Comparison of ENCODE assay signal across 8 cellular contexts in the genomic region with DNA sequence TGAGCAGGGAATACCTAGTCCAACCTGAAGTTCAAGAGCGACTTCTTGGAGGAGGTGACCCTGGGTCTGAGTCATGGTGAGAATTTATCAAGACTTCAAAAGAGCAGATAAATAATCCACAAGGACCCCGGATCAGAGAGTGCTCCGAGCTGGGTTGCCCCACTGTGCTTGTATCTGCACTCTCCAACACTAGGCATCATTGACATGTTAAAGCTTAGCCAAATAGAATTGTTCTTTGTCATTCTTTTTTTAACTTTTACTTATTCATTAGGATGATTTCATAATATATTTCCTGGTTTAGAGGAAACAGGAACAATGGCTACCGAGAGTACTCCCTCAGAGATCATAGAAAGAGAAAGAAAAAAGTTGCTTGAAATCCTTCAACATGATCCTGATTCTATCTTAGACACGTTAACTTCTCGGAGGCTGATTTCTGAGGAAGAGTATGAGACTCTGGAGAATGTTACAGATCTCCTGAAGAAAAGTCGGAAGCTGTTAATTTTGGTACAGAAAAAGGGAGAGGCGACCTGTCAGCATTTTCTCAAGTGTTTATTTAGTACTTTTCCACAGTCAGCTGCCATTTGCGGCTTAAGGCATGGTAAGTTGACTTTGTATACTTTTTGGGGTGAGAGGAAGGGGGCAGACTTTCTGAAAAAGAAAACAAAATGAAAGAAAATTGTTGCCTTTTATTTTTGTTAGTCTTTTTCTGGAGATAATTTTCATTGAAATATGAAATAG. TPM values are rescaled to one million over a fixed set of nuclear protein-coding genes. Genes with fewer than 3 reads are reported as not detected.
DNase-seq lines count a peak whose midpoint lies in the region; ATAC-seq, FAIRE-seq and TF ChIP-seq lines count a peak whose summit lies in the region.

A gene with protein sequence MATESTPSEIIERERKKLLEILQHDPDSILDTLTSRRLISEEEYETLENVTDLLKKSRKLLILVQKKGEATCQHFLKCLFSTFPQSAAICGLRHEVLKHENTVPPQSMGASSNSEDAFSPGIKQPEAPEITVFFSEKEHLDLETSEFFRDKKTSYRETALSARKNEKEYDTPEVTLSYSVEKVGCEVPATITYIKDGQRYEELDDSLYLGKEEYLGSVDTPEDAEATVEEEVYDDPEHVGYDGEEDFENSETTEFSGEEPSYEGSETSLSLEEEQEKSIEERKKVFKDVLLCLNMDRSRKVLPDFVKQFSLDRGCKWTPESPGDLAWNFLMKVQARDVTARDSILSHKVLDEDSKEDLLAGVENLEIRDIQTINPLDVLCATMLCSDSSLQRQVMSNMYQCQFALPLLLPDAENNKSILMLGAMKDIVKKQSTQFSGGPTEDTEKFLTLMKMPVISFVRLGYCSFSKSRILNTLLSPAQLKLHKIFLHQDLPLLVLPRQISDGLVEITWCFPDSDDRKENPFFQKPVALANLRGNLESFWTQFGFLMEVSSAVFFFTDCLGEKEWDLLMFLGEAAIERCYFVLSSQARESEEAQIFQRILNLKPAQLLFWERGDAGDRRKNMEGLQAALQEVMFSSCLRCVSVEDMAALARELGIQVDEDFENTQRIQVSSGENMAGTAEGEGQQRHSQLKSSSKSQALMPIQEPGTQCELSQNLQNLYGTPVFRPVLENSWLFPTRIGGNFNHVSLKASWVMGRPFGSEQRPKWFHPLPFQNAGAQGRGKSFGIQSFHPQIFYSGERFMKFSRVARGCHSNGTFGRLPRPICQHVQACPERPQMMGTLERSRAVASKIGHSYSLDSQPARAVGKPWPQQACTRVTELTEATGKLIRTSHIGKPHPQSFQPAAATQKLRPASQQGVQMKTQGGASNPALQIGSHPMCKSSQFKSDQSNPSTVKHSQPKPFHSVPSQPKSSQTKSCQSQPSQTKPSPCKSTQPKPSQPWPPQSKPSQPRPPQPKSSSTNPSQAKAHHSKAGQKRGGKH (plus strand): TSS at position 300 of the 738 bp plus-strand sequence. CDS start 16 bp downstream, at position 316.

- intact Hi-C loops in endothelial cell of umbilical vein (cut with micrococcal nuclease): no loop called here

- H3K27ac ChIP-seq in RWPE1 (no peak within 1 kb of the TSS), endothelial cell of umbilical vein (ENCODE audit: insufficient read depth, low read depth, low read length) (peak within 1 kb of the TSS; percentile 95)

- H3K4me3 ChIP-seq in endothelial cell of umbilical vein (replicated peaks in 1 of 3; ENCODE audit: insufficient read depth in 1 of 3, low read depth in 1 of 3, low read length in 3 of 3): peak within 1 kb of the TSS; percentile 50 to 98 (median 87)

- peaks cover 36% of the 10 kb centered on the region for H3K79me2 ChIP-seq in endothelial cell of umbilical vein (ENCODE audit: control insufficient read depth, insufficient read depth, low read length)

- H3K27me3 ChIP-seq in endothelial cell of umbilical vein (ENCODE audit: control insufficient read depth in 2 of 2, insufficient read depth in 2 of 2, low read length in 2 of 2): no peaks in the 10 kb centered on the region

- H3K9me3 Mint-ChIP-seq in naive thymus-derived CD8-positive, alpha-beta T cell: peaks cover 0 to 2% (median 0%) of the 10 kb centered on the region in 9 donors

- dilution Hi-C loops in endothelial cell of umbilical vein (cut with MboI; ENCODE audit: extremely low pct_ligation_motif_present, low sequenced_read_pairs): no loop called here

- POLR2A ChIA-PET in RWPE1 (lab: Yijun Ruan, JAX; ENCODE audit: low non-redundant PET) (no interaction called here), endothelial cell of umbilical vein (lab: Charles Lee) (interaction anchor here (0.5 to 2.2 kb wide), 2 partner anchors 8 to 42 kb away, joined by 3 to 8 read pairs; no protein-coding TSS in a partner anchor)
- POLR2A ChIA-PET in naive thymus-derived CD8-positive, alpha-beta T cell (lab: Charles Lee): no interaction called here

- peaks cover 18% of the 10 kb centered on the region for H3K4me1 ChIP-seq in endothelial cell of umbilical vein (ENCODE audit: control insufficient read depth, extremely low read depth, insufficient read depth, low read length)

- no peaks in the 10 kb centered on the region for H4K20me1 ChIP-seq in endothelial cell of umbilical vein (replicated peaks; ENCODE audit: control insufficient read depth, extremely low read depth, insufficient read depth, low read length)

- H3K4me1 Mint-ChIP-seq in naive thymus-derived CD8-positive, alpha-beta T cell: peaks cover 3 to 33% (median 8%) of the 10 kb centered on the region in 4 donors

- peaks cover 0 to under 1% of the 10 kb centered on the region in 2 experiments for H3K36me3 ChIP-seq in endothelial cell of umbilical vein (ENCODE audit: control insufficient read depth in 2 of 2, extremely low read depth in 1 of 2, insufficient read depth in 2 of 2, low read length in 2 of 2)

- no peaks in the 10 kb centered on the region for H3K9me3 ChIP-seq in endothelial cell of umbilical vein (replicated peaks; ENCODE audit: control insufficient read depth, insufficient read depth, low read length)

- peak within 1 kb of the TSS; percentile 31 to 89 (median 80) for H3K27ac Mint-ChIP-seq in naive thymus-derived CD8-positive, alpha-beta T cell

- peak within 1 kb of the TSS; percentile 74 to 94 (median 86) for H3K4me3 Mint-ChIP-seq in naive thymus-derived CD8-positive, alpha-beta T cell

- H3K27me3 Mint-ChIP-seq in naive thymus-derived CD8-positive, alpha-beta T cell: peaks cover 0 to 32% (median 13%) of the 10 kb centered on the region in 5 donors

- TF ChIP-seq POLR2A in endothelial cell of umbilical vein (IDR thresholded peaks at IDR 0.05; ENCODE audit: low read depth, low read length): peak; percentile 47

- peak within 1 kb of the TSS; percentile 27 for H2AFZ ChIP-seq in endothelial cell of umbilical vein (ENCODE audit: low read depth, low read length)

- no peak for DNase-seq in RWPE1 (ENCODE audit: low spot score)
- DNase-seq in endothelial cell of umbilical vein (ENCODE audit: low read depth, low spot score): peak; percentile 89
- DNase-seq in naive thymus-derived CD8-positive, alpha-beta T cell: no peak
- no peak for DNase-seq in stimulated activated CD4-positive, alpha-beta T cell treated with anti-CD3 and anti-CD28 coated beads, Interleukin-12 subunit alpha, Interleukin-12 subunit beta, amount 100 ng/mL, for 4 hours
- no peak for DNase-seq in stimulated activated CD4-positive, alpha-beta T cell treated with anti-CD3 and anti-CD28 coated beads, Interleukin-15, amount 100 ng/mL, for 24 hours

- H3K36me3 Mint-ChIP-seq in naive thymus-derived CD8-positive, alpha-beta T cell: peaks cover 0 to 5% (median 2%) of the 10 kb centered on the region in 3 donors

- TSS peak; percentile 79 for BruUV-seq in endothelial cell of umbilical vein (replicated peaks; lab: Mats Ljungman, UMichigan)

- H3K4me2 ChIP-seq in endothelial cell of umbilical vein (ENCODE audit: insufficient read depth, low read length): peak within 1 kb of the TSS; percentile 100

- peak within 1 kb of the TSS; percentile 98 for H3K9ac ChIP-seq in endothelial cell of umbilical vein (replicated peaks; ENCODE audit: extremely low read depth, insufficient read depth, low read length)

- peak; percentile 47 for ATAC-seq in GM18502 (IDR thresholded peaks at IDR 0.05; ENCODE audit: poor library complexity, unreplicated experiment)
- peak; percentile 59 for ATAC-seq in HG02798 (IDR thresholded peaks at IDR 0.05; ENCODE audit: poor library complexity, unreplicated experiment)
- ATAC-seq in naive thymus-derived CD8-positive, alpha-beta T cell: peak; percentile 40 to 53
- ATAC-seq in HG03108 (IDR thresholded peaks at IDR 0.05; ENCODE audit: unreplicated experiment): no peak

- peak; percentile 21; the same call in 1 of the 2 replicates for TF ChIP-seq CTCF in RWPE1 (conservative IDR thresholded peaks at IDR 0.05; ENCODE audit: low read depth)
- no peak for TF ChIP-seq CTCF in endothelial cell of umbilical vein (IDR thresholded peaks at IDR 0.05; ENCODE audit: extremely low read depth in 1 of 2, insufficient read depth in 1 of 2, low read depth in 1 of 2, low read length in 2 of 2)

- FAIRE-seq in endothelial cell of umbilical vein (lab: Jason Lieb, UNC): peak; percentile 58

- CTCF ChIA-PET in RWPE1 (lab: Yijun Ruan, JAX) (interaction anchor here (0.7 to 1.2 kb wide), 2 partner anchors 39 to 105 kb away, joined by 3 read pairs; no protein-coding TSS in a partner anchor), endothelial cell of umbilical vein (lab: Charles Lee) (interaction anchor here (1.2 to 1.6 kb wide), 2 partner anchors 19 to 38 kb away, joined by 3 to 6 read pairs; no protein-coding TSS in a partner anchor)

- H3K9me1 ChIP-seq in endothelial cell of umbilical vein (replicated peaks; ENCODE audit: control insufficient read depth, extremely low read depth, insufficient read depth, low read length): no peaks in the 10 kb centered on the region

TF ChIP-seq in endothelial cell of umbilical vein, 7 proteins besides CTCF, POLR2A, EP300 and RAD21:
- TF ChIP-seq, protein P1, sequence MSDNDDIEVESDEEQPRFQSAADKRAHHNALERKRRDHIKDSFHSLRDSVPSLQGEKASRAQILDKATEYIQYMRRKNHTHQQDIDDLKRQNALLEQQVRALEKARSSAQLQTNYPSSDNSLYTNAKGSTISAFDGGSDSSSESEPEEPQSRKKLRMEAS (IDR thresholded peaks at IDR 0.05; ENCODE audit: insufficient read depth, insufficient read length): no peak
- peak; percentile 29 for TF ChIP-seq JUN (IDR thresholded peaks at IDR 0.05; ENCODE audit: borderline replicate concordance, insufficient read depth, insufficient read length, low read depth)

RNA-seq across cellular contexts. Expression of the gene that starts here (rescaled TPM):
- total RNA-seq in endothelial cell of umbilical vein: 21.1 and 23.8 TPM in 2 replicates
- 11.0 and 11.3 TPM in 2 replicates for polyA plus RNA-seq in endothelial cell of umbilical vein
- 14.5 and 15.1 TPM in 2 replicates for polyA plus RNA-seq in endothelial cell of umbilical vein (2011; cell fraction: cytosol; rRNA removed)
- 9.3 and 10.7 TPM in 2 replicates for polyA plus RNA-seq in endothelial cell of umbilical vein (2011; cell fraction: nucleus; rRNA removed)
- 13.2 and 19.0 TPM in 2 replicates for polyA plus RNA-seq in endothelial cell of umbilical vein (2012)
- polyA minus RNA-seq in endothelial cell of umbilical vein: 18.7 and 19.9 TPM in 2 replicates
- 7.4 TPM for polyA minus RNA-seq in endothelial cell of umbilical vein (2011; cell fraction: cytosol; rRNA and poly(A)+ RNA removed)
- 7.4 and 11.3 TPM in 2 replicates for polyA minus RNA-seq in endothelial cell of umbilical vein (2011; cell fraction: nucleus; rRNA and poly(A)+ RNA removed)
- total RNA-seq in naive thymus-derived CD8-positive, alpha-beta T cell: 1 to 10 TPM; 1.7 to 1.8 TPM
- 1 to 10 TPM in 1 of 3 donors, under 1 TPM in 2; 0.12 to 1.1 (median 0.66) TPM for polyA plus RNA-seq in naive thymus-derived CD8-positive, alpha-beta T cell
